ENCODE assay signal across 14 cellular contexts in the genomic region with DNA sequence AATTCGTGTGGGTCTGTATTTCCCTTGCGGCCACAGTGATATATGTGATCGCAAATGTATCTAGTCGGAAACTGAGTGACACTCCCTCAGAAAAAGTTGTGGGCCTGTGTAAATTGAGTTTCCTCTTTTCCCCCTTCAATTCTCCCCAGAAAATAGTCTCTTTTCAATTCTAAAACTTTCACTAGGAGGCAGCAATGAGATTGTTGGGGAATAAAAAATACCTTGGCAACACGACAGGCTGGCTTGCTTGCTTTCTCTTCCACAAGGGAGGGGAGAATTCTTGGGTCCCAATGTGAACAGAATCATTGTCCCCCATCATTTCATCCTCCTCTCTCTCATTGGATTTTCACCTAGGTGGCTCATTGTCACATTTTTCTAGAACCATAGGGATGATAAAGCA. TPM values are rescaled to one million over a fixed set of nuclear protein-coding genes. Genes with fewer than 3 reads are reported as not detected.
DNase-seq lines count a peak whose midpoint lies in the region; ATAC-seq and TF ChIP-seq lines count a peak whose summit lies in the region.
"Had no signal": no experiment of that assay in that cellular context is flagged by ENCODE, and none has a peak within 500 bp of the region (broad histone marks: within the 10 kb centered on the region; RNA-seq: fewer than 3 reads in every experiment).

No MANE protein-coding gene starts in this region.

- H3K9me3 ChIP-seq in WERI-Rb-1 (ENCODE audit: severe bottlenecking) = no peaks in the 10 kb centered on the region

- peaks cover 37% of the 10 kb centered on the region for H3K27me3 ChIP-seq in WERI-Rb-1 (ENCODE audit: insufficient read depth, low read depth, severe bottlenecking)

- peak; percentile 53 for TF ChIP-seq CTCF in C4-2B (conservative IDR thresholded peaks at IDR 0.05)
- TF ChIP-seq CTCF in WERI-Rb-1 (IDR thresholded peaks at IDR 0.05; ENCODE audit: low read depth, low read length) = peak; percentile 45; the same call in 1 of the 2 replicates

- DNase-seq in WERI-Rb-1 = no peak
- DNase-seq in islet precursor cell = peak; percentile 35
- DNase-seq in G401 (ENCODE audit: low spot score) = no peak
- no peak for DNase-seq in stimulated activated CD4-positive, alpha-beta T cell treated with anti-CD3 and anti-CD28 coated beads, Interleukin-2, amount 100 ng/mL, for 48 hours
- no peak for DNase-seq in stimulated activated CD4-positive, alpha-beta T cell treated with anti-CD3 and anti-CD28 coated beads, Interleukin-15, amount 100 ng/mL, for 24 hours
- DNase-seq: activated CD8-positive, alpha-beta memory T cell treated with anti-CD3 and anti-CD28 coated beads, Interleukin-2, amount 50 U/mL, for 4 hours; amniotic stem cell; Calu3; MM.1S; natural killer cell had no signal

- no peak overlapping the region for H3K4me3 ChIP-seq in WERI-Rb-1 (ENCODE audit: low read depth, low read length)

- no peak overlapping the region for H3K27ac ChIP-seq in C4-2B
- H3K27ac ChIP-seq in WERI-Rb-1 = no peak overlapping the region
- H3K27ac ChIP-seq: epithelial cell of prostate had no signal

- TF ChIP-seq RAD21 in Ishikawa (IDR thresholded peaks at IDR 0.05; ENCODE audit: low read depth) = peak; percentile 18; the same call in 1 of the 2 replicates

- no peak for TF ChIP-seq EP300 in Ishikawa (IDR thresholded peaks at IDR 0.05; ENCODE audit: borderline replicate concordance)

- in situ Hi-C loops in G401 (cut with HindIII; ENCODE audit: low sequenced_read_pairs) = no loop called here

- ATAC-seq in GM19324 (IDR thresholded peaks at IDR 0.05; ENCODE audit: low FRiP score, unreplicated experiment) = no peak
- ATAC-seq: natural killer cell had no signal

- no peaks in the 10 kb centered on the region for H3K36me3 ChIP-seq in WERI-Rb-1

TF ChIP-seq in Ishikawa, 13 proteins besides CTCF, POLR2A, EP300 and RAD21:
- no peak for TF ChIP-seq YY1 (IDR thresholded peaks at IDR 0.05; ENCODE audit: low read depth)
- no peak for TF ChIP-seq TAF1 (IDR thresholded peaks at IDR 0.05; ENCODE audit: low read depth)
- TF ChIP-seq CREB1 (IDR thresholded peaks at IDR 0.05; ENCODE audit: low read depth) = no peak
- TF ChIP-seq TEAD4 (IDR thresholded peaks at IDR 0.05) = no peak
- TF ChIP-seq TCF12 (IDR thresholded peaks at IDR 0.05; ENCODE audit: low read depth) = no peak
- no peak for TF ChIP-seq MAX (IDR thresholded peaks at IDR 0.05)
- no peak for TF ChIP-seq NFIC (IDR thresholded peaks at IDR 0.05)
- TF ChIP-seq EGR1 (IDR thresholded peaks at IDR 0.05) = no peak
- TF ChIP-seq USF1 (IDR thresholded peaks at IDR 0.05) = no peak
- no peak for TF ChIP-seq FOXM1 (IDR thresholded peaks at IDR 0.05; ENCODE audit: borderline replicate concordance, low read depth)
- TF ChIP-seq, protein P1, sequence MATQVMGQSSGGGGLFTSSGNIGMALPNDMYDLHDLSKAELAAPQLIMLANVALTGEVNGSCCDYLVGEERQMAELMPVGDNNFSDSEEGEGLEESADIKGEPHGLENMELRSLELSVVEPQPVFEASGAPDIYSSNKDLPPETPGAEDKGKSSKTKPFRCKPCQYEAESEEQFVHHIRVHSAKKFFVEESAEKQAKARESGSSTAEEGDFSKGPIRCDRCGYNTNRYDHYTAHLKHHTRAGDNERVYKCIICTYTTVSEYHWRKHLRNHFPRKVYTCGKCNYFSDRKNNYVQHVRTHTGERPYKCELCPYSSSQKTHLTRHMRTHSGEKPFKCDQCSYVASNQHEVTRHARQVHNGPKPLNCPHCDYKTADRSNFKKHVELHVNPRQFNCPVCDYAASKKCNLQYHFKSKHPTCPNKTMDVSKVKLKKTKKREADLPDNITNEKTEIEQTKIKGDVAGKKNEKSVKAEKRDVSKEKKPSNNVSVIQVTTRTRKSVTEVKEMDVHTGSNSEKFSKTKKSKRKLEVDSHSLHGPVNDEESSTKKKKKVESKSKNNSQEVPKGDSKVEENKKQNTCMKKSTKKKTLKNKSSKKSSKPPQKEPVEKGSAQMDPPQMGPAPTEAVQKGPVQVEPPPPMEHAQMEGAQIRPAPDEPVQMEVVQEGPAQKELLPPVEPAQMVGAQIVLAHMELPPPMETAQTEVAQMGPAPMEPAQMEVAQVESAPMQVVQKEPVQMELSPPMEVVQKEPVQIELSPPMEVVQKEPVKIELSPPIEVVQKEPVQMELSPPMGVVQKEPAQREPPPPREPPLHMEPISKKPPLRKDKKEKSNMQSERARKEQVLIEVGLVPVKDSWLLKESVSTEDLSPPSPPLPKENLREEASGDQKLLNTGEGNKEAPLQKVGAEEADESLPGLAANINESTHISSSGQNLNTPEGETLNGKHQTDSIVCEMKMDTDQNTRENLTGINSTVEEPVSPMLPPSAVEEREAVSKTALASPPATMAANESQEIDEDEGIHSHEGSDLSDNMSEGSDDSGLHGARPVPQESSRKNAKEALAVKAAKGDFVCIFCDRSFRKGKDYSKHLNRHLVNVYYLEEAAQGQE (IDR thresholded peaks at IDR 0.05; ENCODE audit: low read depth) = no peak
- TF ChIP-seq CEBPB (IDR thresholded peaks at IDR 0.05) = no peak
- TF ChIP-seq ZBTB7A (IDR thresholded peaks at IDR 0.05; ENCODE audit: low read depth) = no peak

RNA-seq across cellular contexts. Expression of gene SOX21, which starts 3.7 kb away (rescaled TPM):
- not detected in 2 replicates for total RNA-seq in G401 (2014; rRNA removed; shearing (Covaris generic))
- total RNA-seq: Calu3, natural killer cell had no signal
